ENCODE assay signal across 35 cellular contexts in the genomic region with DNA sequence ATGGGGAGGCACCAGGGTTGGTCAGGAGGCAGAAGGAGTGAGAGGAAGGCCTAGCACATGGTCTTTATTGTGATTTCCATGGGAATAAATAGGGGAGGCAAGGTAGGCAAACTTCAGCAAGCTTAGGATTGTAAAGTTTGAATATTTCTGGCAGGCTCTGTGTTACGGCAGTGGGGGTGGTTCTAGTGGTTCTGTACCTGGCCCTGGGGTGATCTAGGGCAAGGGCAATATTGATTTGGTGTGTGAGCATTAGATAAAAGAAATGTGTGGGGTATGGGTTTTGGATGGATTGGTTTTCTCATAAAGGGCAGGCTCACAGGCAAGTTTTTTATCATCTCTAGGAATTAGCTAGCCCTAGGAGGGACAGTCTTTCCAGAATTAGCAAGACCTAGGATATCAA.
"Had no signal": no experiment of that assay in that cellular context is flagged by ENCODE, and none has a peak within 500 bp of the region (broad histone marks: within the 10 kb centered on the region; RNA-seq: fewer than 3 reads in every experiment).

No MANE protein-coding gene starts in this region.

- H3K4me2 ChIP-seq: KMS-11 had no signal

- H3K9me3 ChIP-seq: MG63 had no signal

- H3K27ac ChIP-seq: KMS-11 had no signal

- H3K4me3 ChIP-seq: MG63 had no signal

- H3K9ac ChIP-seq: KMS-11 had no signal

- H3K36me3 ChIP-seq: MG63 had no signal

- DNase-seq: Karpas-422, Kasumi-1, KG1, MG63, MM.1S, MV-4-11, NCI-H1048, NCI-H1092, NCI-H1092 treated with DMSO at 0.1 percent for 48 hours, NCI-H1105, NCI-H1105 treated with DMSO at 0.1 percent for 48 hours, NCI-H1417, NCI-H1417 treated with DMSO at 0.1 percent for 48 hours, NCI-H1436, NCI-H1436 treated with DMSO at 0.1 percent for 48 hours, NCI-H146, NCI-H1694, NCI-H1694 treated with DMSO at 0.1 percent for 48 hours, NCI-H187, NCI-H187 treated with DMSO at 0.1 percent for 48 hours, NCI-H1930, NCI-H2029, NCI-H2029 treated with DMSO at 0.1 percent for 48 hours, NCI-H2081, NCI-H2081 treated with DMSO at 0.1 percent for 48 hours, NCI-H2107, NCI-H2171, NCI-H2171 treated with DMSO at 0.1 percent for 48 hours, NCI-H226, NCI-H345, NCI-H446, NCI-H446 treated with DMSO at 0.1 percent for 48 hours, NCI-H510A, NCI-H510A treated with DMSO at 0.1 percent for 48 hours had no signal
